In genomic region chr20:57089701-57090144, GRCh38 we compare ENCODE assay signal across 8 cellular contexts.
DNase-seq lines count a peak whose midpoint lies in the region; ATAC-seq and TF ChIP-seq lines count a peak whose summit lies in the region.

No MANE protein-coding gene starts in this region.

- WGBS in gastroesophageal sphincter (ENCODE audit: low coverage in 1 of 2), 2 donors: 0% methylated on average over 1 of the region's 12 CpGs; no CpG with 5 or more reads in 1 of the 2 donors

- H3K27ac ChIP-seq in Peyer's patch (no peak overlapping the region), gastroesophageal sphincter (no peak overlapping the region)

- H3K36me3 ChIP-seq in Peyer's patch (no peaks in the 10 kb centered on the region), gastroesophageal sphincter (no peaks in the 10 kb centered on the region)

- H3K4me1 Mint-ChIP-seq in activated T-cell treated with anti-CD3 and anti-CD28 coated beads, Interleukin-2, amount 50 U/mL, for 72 hours (ENCODE audit: low read depth): peaks cover 14% of the 10 kb centered on the region
- H3K4me1 Mint-ChIP-seq in osteocyte (ENCODE audit: unreplicated experiment): peaks cover 4% of the 10 kb centered on the region

- H3K4me3 ChIP-seq in Peyer's patch: no peak overlapping the region
- H3K4me3 ChIP-seq in gastroesophageal sphincter: no peak overlapping the region

- TF ChIP-seq EP300 in gastroesophageal sphincter (IDR thresholded peaks at IDR 0.05): no peak

- no peak for TF ChIP-seq POLR2A in Peyer's patch (IDR thresholded peaks at IDR 0.05)
- TF ChIP-seq POLR2A in gastroesophageal sphincter (IDR thresholded peaks at IDR 0.05): no peak

- DNase-seq in Right ventricle myocardium inferior (ENCODE audit: missing footprints) (peak; percentile 80), cardiac septum (ENCODE audit: low spot score) (no peak), Peyer's patch (peak; percentile 18 to 79 (median 71)), osteocyte (ENCODE audit: extremely low spot score, unreplicated experiment) (peak; percentile 91)
- DNase-seq in activated T-cell treated with anti-CD3 and anti-CD28 coated beads, Interleukin-2, amount 50 U/mL, for 72 hours: peak; percentile 79 to 84

- intact Hi-C loops in Right ventricle myocardium inferior (cut with DNase I): loop anchor here (1.0 to 5.0 kb wide), 4 partner anchors 73 to 257 kb away; partner anchors contain the start of gene SPO11
- intact Hi-C loops in cardiac septum (cut with DNase I): loop anchor here (1.0 to 10.0 kb wide), 2 partner anchors 257 to 405 kb away; no protein-coding TSS in a partner anchor

- peaks cover 7% of the 10 kb centered on the region for H3K27me3 Mint-ChIP-seq in activated T-cell treated with anti-CD3 and anti-CD28 coated beads, Interleukin-2, amount 50 U/mL, for 72 hours (ENCODE audit: low read depth)
- peaks cover 17% of the 10 kb centered on the region for H3K27me3 Mint-ChIP-seq in osteocyte (ENCODE audit: unreplicated experiment)

- TF ChIP-seq CTCF in Peyer's patch (IDR thresholded peaks at IDR 0.05) (peak in 5 of 6 experiments; percentile 25 to 75 (median 68)), gastroesophageal sphincter (IDR thresholded peaks at IDR 0.05) (peak in 3 of 4 experiments; percentile 49 to 97 (median 78)), osteocyte (IDR thresholded peaks at IDR 0.05) (peak; percentile 93)

- H3K27ac Mint-ChIP-seq in activated T-cell treated with anti-CD3 and anti-CD28 coated beads, Interleukin-2, amount 50 U/mL, for 72 hours: no peak overlapping the region
- H3K27ac Mint-ChIP-seq in osteocyte (ENCODE audit: unreplicated experiment): no peak overlapping the region

- no peaks in the 10 kb centered on the region for H3K4me1 ChIP-seq in Peyer's patch
- peaks cover 0 to 9% (median 0%) of the 10 kb centered on the region in 3 donors for H3K4me1 ChIP-seq in gastroesophageal sphincter

- H3K9me3 ChIP-seq in Peyer's patch (no peaks in the 10 kb centered on the region), gastroesophageal sphincter (peaks cover 0 to 6% (median 0%) of the 10 kb centered on the region in 3 donors)

- no peaks in the 10 kb centered on the region for H3K27me3 ChIP-seq in Peyer's patch
- peaks cover 84% of the 10 kb centered on the region for H3K27me3 ChIP-seq in gastroesophageal sphincter

- H3K9me3 Mint-ChIP-seq in activated T-cell treated with anti-CD3 and anti-CD28 coated beads, Interleukin-2, amount 50 U/mL, for 72 hours: no peaks in the 10 kb centered on the region
- peaks cover 5% of the 10 kb centered on the region for H3K9me3 Mint-ChIP-seq in osteocyte (ENCODE audit: unreplicated experiment)

- H3K4me3 Mint-ChIP-seq in activated T-cell treated with anti-CD3 and anti-CD28 coated beads, Interleukin-2, amount 50 U/mL, for 72 hours: no peak overlapping the region
- H3K4me3 Mint-ChIP-seq in osteocyte (ENCODE audit: unreplicated experiment): no peak overlapping the region

- no peaks in the 10 kb centered on the region for H3K36me3 Mint-ChIP-seq in activated T-cell treated with anti-CD3 and anti-CD28 coated beads, Interleukin-2, amount 50 U/mL, for 72 hours (ENCODE audit: insufficient read depth in 2 of 2)
- no peaks in the 10 kb centered on the region for H3K36me3 Mint-ChIP-seq in osteocyte (ENCODE audit: unreplicated experiment)

- ATAC-seq in Right ventricle myocardium inferior: peak; percentile 82
- ATAC-seq in HG03135 (IDR thresholded peaks at IDR 0.05; ENCODE audit: unreplicated experiment): peak; percentile 66
- peak; percentile 81 to 83 for ATAC-seq in activated T-cell treated with anti-CD3 and anti-CD28 coated beads, Interleukin-2, amount 50 U/mL, for 72 hours (replicated peaks in 1 of 2)
- peak; percentile 54 for ATAC-seq in gastroesophageal sphincter
- ATAC-seq in GM18870 (IDR thresholded peaks at IDR 0.05; ENCODE audit: unreplicated experiment): no peak
